17 cellular contexts compared by ENCODE assay signal in the genomic region with DNA sequence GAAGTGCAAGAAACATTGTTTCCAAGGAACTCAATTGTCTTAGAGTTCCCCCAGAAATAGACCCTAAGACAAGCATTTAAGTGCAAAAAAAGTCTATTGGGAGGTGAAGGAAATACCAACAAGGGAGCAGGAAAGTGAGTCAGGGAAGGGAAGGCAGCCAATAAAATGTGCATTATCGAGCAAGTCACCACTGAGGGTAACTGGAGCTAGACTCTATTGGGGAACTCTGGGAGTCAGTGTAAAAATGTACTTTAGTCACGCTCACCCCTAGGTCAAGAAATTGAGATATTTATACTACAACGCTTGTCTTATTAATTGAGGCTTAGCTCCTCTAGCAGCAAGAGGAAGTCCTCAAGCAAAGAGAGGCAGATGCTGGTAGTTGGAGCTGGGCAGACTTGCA.
DNase-seq lines count a peak whose midpoint lies in the region; TF ChIP-seq lines count a peak whose summit lies in the region.
"Had no signal": no experiment of that assay in that cellular context is flagged by ENCODE, and none has a peak within 500 bp of the region (broad histone marks: within the 10 kb centered on the region; RNA-seq: fewer than 3 reads in every experiment).

No MANE protein-coding gene starts in this region.

- H3K4me3 ChIP-seq in A673 (ENCODE audit: low read depth, low read length, poor library complexity, severe bottlenecking) = no peak overlapping the region
- no peak overlapping the region for H3K4me3 ChIP-seq in brain microvascular endothelial cell (ENCODE audit: low read depth, low read length)
- no peak overlapping the region for H3K4me3 ChIP-seq in right atrium auricular region
- H3K4me3 ChIP-seq: dorsolateral prefrontal cortex had no signal

- H3K36me3 Mint-ChIP-seq in mesothelial cell of epicardium = peaks cover 8% of the 10 kb centered on the region

- H3K27ac ChIP-seq in A673 (ENCODE audit: low read depth, low read length, poor library complexity, severe bottlenecking) (no peak overlapping the region), brain microvascular endothelial cell (peak overlapping the region; percentile 35), right atrium auricular region (peak overlapping the region; percentile 21 to 52)
- H3K27ac ChIP-seq: dorsolateral prefrontal cortex had no signal

- no peak overlapping the region for H3K27ac Mint-ChIP-seq in mesothelial cell of epicardium
- H3K27ac Mint-ChIP-seq: activated T-helper 1 cell treated with anti-CD3 and anti-CD28 coated beads, Interleukin-12 subunit alpha, Interleukin-12 subunit beta, Interleukin-2, Interleukin-4 antibody, amounts not matched to agents 30 ng/mL and 10 ng/mL and 1 ng/mL, durations not matched to agents 14 hours and 24 hours and 36 hours; B cell; naive thymus-derived CD8-positive, alpha-beta T cell; stimulated activated naive B cell treated with anti-CD40 and anti-IgM and Interleukin-4, amounts not matched to agents 10 μg/mL and 1 μg/mL and 100 μg/mL, for 72 hours; WTC11 had no signal

- no peaks in the 10 kb centered on the region for H3K36me3 ChIP-seq in A673 (ENCODE audit: insufficient read depth, low read length, poor library complexity, severe bottlenecking)
- H3K36me3 ChIP-seq in brain microvascular endothelial cell (replicated peaks) = no peaks in the 10 kb centered on the region
- no peaks in the 10 kb centered on the region for H3K36me3 ChIP-seq in right atrium auricular region

- H3K4me3 Mint-ChIP-seq in mesothelial cell of epicardium = no peak overlapping the region
- H3K4me3 Mint-ChIP-seq: activated T-helper 1 cell treated with anti-CD3 and anti-CD28 coated beads, Interleukin-12 subunit alpha, Interleukin-12 subunit beta, Interleukin-2, Interleukin-4 antibody, amounts not matched to agents 30 ng/mL and 10 ng/mL and 1 ng/mL, durations not matched to agents 14 hours and 24 hours and 36 hours; B cell; naive thymus-derived CD8-positive, alpha-beta T cell; stimulated activated naive B cell treated with anti-CD40 and anti-IgM and Interleukin-4, amounts not matched to agents 10 μg/mL and 1 μg/mL and 100 μg/mL, for 72 hours; WTC11 had no signal

- H3K4me1 ChIP-seq in A673 (ENCODE audit: insufficient read depth, low read length, poor library complexity, severe bottlenecking) (peaks cover 6% of the 10 kb centered on the region), right atrium auricular region (no peaks in the 10 kb centered on the region)

- in situ Hi-C loops in brain microvascular endothelial cell (cut with HindIII; ENCODE audit: low pct_ligation_motif_present, low sequenced_read_pairs) = no loop called here

- no peaks in the 10 kb centered on the region for H3K27me3 ChIP-seq in A673 (replicated peaks; ENCODE audit: insufficient read depth, low read depth, low read length, poor library complexity)
- H3K27me3 ChIP-seq in brain microvascular endothelial cell (replicated peaks) = no peaks in the 10 kb centered on the region
- H3K27me3 ChIP-seq in right atrium auricular region = no peaks in the 10 kb centered on the region
- H3K27me3 ChIP-seq: dorsolateral prefrontal cortex had no signal

- POLR2A ChIA-PET in A673 (lab: Charles Lee; ENCODE audit: low non-redundant PET) = interaction anchor here (0.6 kb wide), 1 partner anchor 84 kb away, joined by 3 read pairs; no protein-coding TSS in a partner anchor

- H3K9me3 ChIP-seq in A673 (ENCODE audit: low read depth, low read length, poor library complexity, severe bottlenecking) = no peaks in the 10 kb centered on the region
- H3K9me3 ChIP-seq in right atrium auricular region = peaks cover 0 to 12% of the 10 kb centered on the region in 2 donors

- no peaks in the 10 kb centered on the region for H3K27me3 Mint-ChIP-seq in mesothelial cell of epicardium (ENCODE audit: low read depth)
- H3K27me3 Mint-ChIP-seq: B cell; naive thymus-derived CD8-positive, alpha-beta T cell; stimulated activated naive B cell treated with anti-CD40 and anti-IgM and Interleukin-4, amounts not matched to agents 10 μg/mL and 1 μg/mL and 100 μg/mL, for 72 hours had no signal

- DNase-seq in A673 (ENCODE audit: low spot score) (peak; percentile 64), HS-5 (ENCODE audit: low read depth) (peak; percentile 82), brain microvascular endothelial cell (peak; percentile 94), right atrium auricular region (ENCODE audit: low spot score) (no peak), mesothelial cell of epicardium (ENCODE audit: low spot score in 2 of 2, unreplicated experiment in 2 of 2) (no peak)
- no peak for DNase-seq in activated naive CD4-positive, alpha-beta T cell (lab: John Stamatoyannopoulos, UW)
- DNase-seq in activated CD4-positive, CD25-positive, alpha-beta regulatory T cell treated with anti-CD3 and anti-CD28 coated beads, Interleukin-2, amount 50 U/mL, for 72 hours = no peak
- no peak for DNase-seq in stimulated activated CD4-positive, alpha-beta T cell treated with anti-CD3 and anti-CD28 coated beads, Interleukin-2, amount 100 ng/mL, for 24 hours
- DNase-seq: dorsolateral prefrontal cortex; GOT3; naive thymus-derived CD8-positive, alpha-beta T cell; NCI-H446 treated with DMSO at 0.1 percent for 48 hours; RPMI8226; stimulated activated naive B cell treated with anti-CD40 and anti-IgM and Interleukin-4, amounts not matched to agents 10 μg/mL and 1 μg/mL and 100 μg/mL, for 72 hours had no signal

- no peaks in the 10 kb centered on the region for H3K4me1 Mint-ChIP-seq in mesothelial cell of epicardium
- H3K4me1 Mint-ChIP-seq: B cell, WTC11 had no signal

- intact Hi-C loops in A673 (cut with micrococcal nuclease; ENCODE audit: unreplicated experiment) = no loop called here

- BruUV-seq in A673 (replicated peaks; lab: Mats Ljungman, UMichigan) = no TSS peak

- peaks cover 24% of the 10 kb centered on the region for H3K9me3 Mint-ChIP-seq in mesothelial cell of epicardium

- TF ChIP-seq CTCF in A673 (conservative IDR thresholded peaks at IDR 0.05; ENCODE audit: low read depth, low read length) (no peak), brain microvascular endothelial cell (IDR thresholded peaks at IDR 0.05; ENCODE audit: low read depth, low read length, missing control alignments) (no peak), right atrium auricular region (IDR thresholded peaks at IDR 0.05) (no peak), mesothelial cell of epicardium (IDR thresholded peaks at IDR 0.05; ENCODE audit: unreplicated experiment) (no peak)

- CTCF ChIA-PET in A673 (lab: Charles Lee) = no interaction called here

Comparison
In these comparisons a context has a peak if more than half of its experiments do, and no peak if none do; other contexts are left out.
1. DNase-seq: peak in A673 (single experiment), HS-5 (single experiment) and brain microvascular endothelial cell (single experiment); none in right atrium auricular region (single experiment), mesothelial cell of epicardium (0 of 2), activated naive CD4-positive, alpha-beta T cell (0 of 4), activated CD4-positive, CD25-positive, alpha-beta regulatory T cell treated with anti-CD3 and anti-CD28 coated beads, Interleukin-2, amount 50 U/mL, for 72 hours (single experiment) and stimulated activated CD4-positive, alpha-beta T cell treated with anti-CD3 and anti-CD28 coated beads, Interleukin-2, amount 100 ng/mL, for 24 hours (0 of 2).